In the genomic region with DNA sequence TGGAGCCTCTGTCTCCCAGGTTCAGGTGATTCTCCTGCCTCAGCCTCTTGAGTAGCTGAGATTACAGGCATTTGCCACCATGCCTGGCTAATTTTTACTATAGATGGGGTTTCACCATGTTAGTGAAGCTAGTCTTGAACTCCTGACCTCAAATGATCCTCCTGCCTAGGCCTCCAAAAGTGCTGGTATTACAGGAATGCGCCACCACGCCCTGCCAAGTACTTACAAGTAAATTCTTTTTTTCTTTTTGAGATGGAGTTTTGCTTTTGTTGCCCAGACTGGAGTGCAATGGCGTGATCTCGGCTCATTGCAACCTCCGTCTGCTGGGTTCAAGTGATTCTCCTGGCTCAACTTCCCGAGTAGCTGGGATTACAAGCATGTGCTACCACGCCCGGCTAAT, we compare ENCODE assay signal across 17 cellular contexts.
"Had no signal": no experiment of that assay in that cellular context is flagged by ENCODE, and none has a peak within 500 bp of the region (broad histone marks: within the 10 kb centered on the region; RNA-seq: fewer than 3 reads in every experiment).

No MANE protein-coding gene starts in this region.

- H3K9me3 ChIP-seq: adrenal gland, body of pancreas, colonic mucosa, prostate gland, thoracic aorta, upper lobe of right lung had no signal

- H3K4me3 ChIP-seq: adrenal gland, body of pancreas, colonic mucosa, prostate gland, thoracic aorta, upper lobe of right lung had no signal

- H3K36me3 Mint-ChIP-seq: natural killer cell treated with Interleukin-12 subunit alpha and Interleukin-12 subunit beta and Interleukin-15 and Interleukin-18, amount 100 ng/mL, for 72 hours had no signal

- H3K27me3 Mint-ChIP-seq: activated CD4-positive, alpha-beta T cell treated with anti-CD3 and anti-CD28 coated beads, Interleukin-2, amount 10 ng/mL, durations not matched to agents 24 days and 14 days; natural killer cell treated with Interleukin-12 subunit alpha and Interleukin-12 subunit beta and Interleukin-15 and Interleukin-18, amount 100 ng/mL, for 72 hours; T-helper 17 cell had no signal

- H3K4me3 Mint-ChIP-seq: activated CD4-positive, alpha-beta T cell treated with anti-CD3 and anti-CD28 coated beads, Interleukin-2, amount 10 ng/mL, durations not matched to agents 24 days and 14 days; natural killer cell treated with Interleukin-12 subunit alpha and Interleukin-12 subunit beta and Interleukin-15 and Interleukin-18, amount 100 ng/mL, for 72 hours; T-helper 17 cell had no signal

- H3K36me3 ChIP-seq: adrenal gland, colonic mucosa, prostate gland, thoracic aorta, upper lobe of right lung had no signal

- H3K27me3 ChIP-seq: adrenal gland, body of pancreas, colonic mucosa, upper lobe of right lung had no signal

- H3K4me1 ChIP-seq: colonic mucosa, prostate gland had no signal

- H3K9me3 Mint-ChIP-seq: activated CD4-positive, alpha-beta T cell treated with anti-CD3 and anti-CD28 coated beads, Interleukin-2, amount 10 ng/mL, durations not matched to agents 24 days and 14 days; natural killer cell treated with Interleukin-12 subunit alpha and Interleukin-12 subunit beta and Interleukin-15 and Interleukin-18, amount 100 ng/mL, for 72 hours had no signal

- H3K27ac ChIP-seq: adrenal gland, body of pancreas, colonic mucosa, prostate gland, thoracic aorta, upper lobe of right lung had no signal

- ATAC-seq: body of pancreas; natural killer cell treated with Interleukin-12 subunit alpha and Interleukin-12 subunit beta and Interleukin-15 and Interleukin-18, amount 100 ng/mL, for 72 hours; right cardiac atrium; T-helper 17 cell; upper lobe of right lung had no signal

- H3K27ac Mint-ChIP-seq: activated CD4-positive, alpha-beta T cell treated with anti-CD3 and anti-CD28 coated beads, Interleukin-2, amount 10 ng/mL, durations not matched to agents 24 days and 14 days had no signal

- DNase-seq: activated CD4-positive, alpha-beta T cell treated with anti-CD3 and anti-CD28 coated beads, Interleukin-2, amount 10 ng/mL, durations not matched to agents 24 days and 14 days; activated CD4-positive, CD25-positive, alpha-beta regulatory T cell; activated CD8-positive, alpha-beta memory T cell treated with anti-CD3 and anti-CD28 coated beads for 24 hours; activated naive CD4-positive, alpha-beta T cell treated with anti-CD3 and anti-CD28 coated beads, Interleukin-2, amount 50 U/mL, for 16 hours; adrenal gland; body of pancreas; caudate nucleus; colonic mucosa; hypothalamus; occipital lobe; right cardiac atrium; stimulated activated CD4-positive, alpha-beta T cell treated with anti-CD3 and anti-CD28 coated beads, Interleukin-1b, Interleukin-23, amount 100 ng/mL, for 48 hours; T-helper 17 cell; upper lobe of right lung had no signal
